In genomic region chr6:91240878-91241603, GRCh38 we compare ENCODE assay signal across 14 cellular contexts.
DNase-seq lines count a peak whose midpoint lies in the region; ATAC-seq, FAIRE-seq and TF ChIP-seq lines count a peak whose summit lies in the region.
"Had no signal": no experiment of that assay in that cellular context is flagged by ENCODE, and none has a peak within 500 bp of the region (broad histone marks: within the 10 kb centered on the region; RNA-seq: fewer than 3 reads in every experiment).

No MANE protein-coding gene starts in this region.

- H3K27ac ChIP-seq in kidney (ENCODE audit: low read depth in 2 of 2, low read length in 2 of 2), result no peak overlapping the region
- H3K27ac ChIP-seq in thyroid gland, result no peak overlapping the region
- H3K27ac ChIP-seq: parathyroid adenoma had no signal

- WGBS in thyroid gland, 2 donors, result 76 to 82% methylated on average over 1 of the region's 1 CpG

- no peak overlapping the region for H3K4me3 ChIP-seq in kidney (ENCODE audit: low read length in 2 of 2)
- H3K4me3 ChIP-seq in thyroid gland (replicated peaks in 1 of 3), result no peak overlapping the region

- no peaks in the 10 kb centered on the region for H3K4me1 Mint-ChIP-seq in activated CD4-positive, alpha-beta T cell treated with anti-CD3 and anti-CD28 coated beads, Interleukin-2, amount 10 ng/mL, durations not matched to agents 24 days and 14 days
- H3K4me1 Mint-ChIP-seq: memory B cell had no signal

- no peaks in the 10 kb centered on the region for H3K27me3 ChIP-seq in thyroid gland

- H3K36me3 ChIP-seq in kidney (ENCODE audit: control insufficient read depth in 1 of 2, insufficient read depth in 2 of 2, low read length in 2 of 2), result no peaks in the 10 kb centered on the region
- H3K36me3 ChIP-seq in thyroid gland, result no peaks in the 10 kb centered on the region

- no peaks in the 10 kb centered on the region for H3K36me3 Mint-ChIP-seq in activated CD4-positive, alpha-beta T cell treated with anti-CD3 and anti-CD28 coated beads, Interleukin-2, amount 10 ng/mL, durations not matched to agents 24 days and 14 days (ENCODE audit: low read depth)
- H3K36me3 Mint-ChIP-seq: memory B cell had no signal

- ATAC-seq in GM19351 (IDR thresholded peaks at IDR 0.05; ENCODE audit: unreplicated experiment) (peak; percentile 77), HG02759 (IDR thresholded peaks at IDR 0.05; ENCODE audit: unreplicated experiment) (peak; percentile 74), HG03565 (IDR thresholded peaks at IDR 0.05; ENCODE audit: unreplicated experiment) (peak; percentile 72)
- ATAC-seq: HCT116 had no signal

- H3K9me3 ChIP-seq in kidney (ENCODE audit: control insufficient read depth in 1 of 2, low read length in 2 of 2), result no peaks in the 10 kb centered on the region
- H3K9me3 ChIP-seq in thyroid gland, result no peaks in the 10 kb centered on the region

- no peak overlapping the region for H3K27ac Mint-ChIP-seq in activated CD4-positive, alpha-beta T cell treated with anti-CD3 and anti-CD28 coated beads, Interleukin-2, amount 10 ng/mL, durations not matched to agents 24 days and 14 days
- H3K27ac Mint-ChIP-seq: memory B cell had no signal

- FAIRE-seq in GM12891 (lab: Jason Lieb, UNC) (no peak), kidney (lab: Jason Lieb, UNC) (no peak)

- H3K9me3 Mint-ChIP-seq in activated CD4-positive, alpha-beta T cell treated with anti-CD3 and anti-CD28 coated beads, Interleukin-2, amount 10 ng/mL, durations not matched to agents 24 days and 14 days, result no peaks in the 10 kb centered on the region

- intact Hi-C loops in activated CD4-positive, alpha-beta T cell treated with anti-CD3 and anti-CD28 coated beads, Interleukin-2, amount 10 ng/mL, durations not matched to agents 24 days and 14 days (cut with micrococcal nuclease), result no loop called here
- intact Hi-C loops in kidney (cut with DNase I), result no loop called here
- intact Hi-C loops in thyroid gland (cut with DNase I), result no loop called here

- no peak for DNase-seq in GM12891 (ENCODE audit: insufficient read length, low spot score)
- DNase-seq in amniotic stem cell (lab: John Stamatoyannopoulos, UW), result no peak
- no peak for DNase-seq in activated CD4-positive, alpha-beta T cell treated with anti-CD3 and anti-CD28 coated beads, Interleukin-2, amount 10 ng/mL, durations not matched to agents 24 days and 14 days
- no peak for DNase-seq in kidney
- no peak for DNase-seq in thyroid gland
- DNase-seq: dermis blood vessel endothelial cell, DMS79 treated with DMSO at 0.1 percent for 48 hours, NCI-H1436 had no signal

- TF ChIP-seq POLR2A in GM12891 (IDR thresholded peaks at IDR 0.05; ENCODE audit: low read depth, low read length) (no peak), thyroid gland (IDR thresholded peaks at IDR 0.05) (no peak)

- H3K9ac ChIP-seq in kidney (ENCODE audit: low read length in 2 of 2), result no peak overlapping the region
- H3K9ac ChIP-seq: parathyroid adenoma had no signal

- H3K27me3 Mint-ChIP-seq in activated CD4-positive, alpha-beta T cell treated with anti-CD3 and anti-CD28 coated beads, Interleukin-2, amount 10 ng/mL, durations not matched to agents 24 days and 14 days, result no peaks in the 10 kb centered on the region

- TF ChIP-seq CTCF in kidney (IDR thresholded peaks at IDR 0.05; ENCODE audit: borderline replicate concordance, extremely low read depth, insufficient read depth), result no peak
- no peak for TF ChIP-seq CTCF in thyroid gland (IDR thresholded peaks at IDR 0.05)

- H3K4me1 ChIP-seq in kidney (ENCODE audit: control insufficient read depth in 1 of 2, insufficient read depth in 1 of 2, low read depth in 1 of 2, low read length in 2 of 2), result no peaks in the 10 kb centered on the region
- no peaks in the 10 kb centered on the region for H3K4me1 ChIP-seq in thyroid gland
- H3K4me1 ChIP-seq: parathyroid adenoma had no signal

- no peak overlapping the region for H3K4me3 Mint-ChIP-seq in activated CD4-positive, alpha-beta T cell treated with anti-CD3 and anti-CD28 coated beads, Interleukin-2, amount 10 ng/mL, durations not matched to agents 24 days and 14 days
- H3K4me3 Mint-ChIP-seq: memory B cell had no signal

TF ChIP-seq in GM12891, 5 proteins besides CTCF, POLR2A, EP300 and RAD21:
- TF ChIP-seq SPI1 (IDR thresholded peaks at IDR 0.05; ENCODE audit: low read depth, low read length), result peak; percentile 78
- TF ChIP-seq PAX5 (IDR thresholded peaks at IDR 0.05; ENCODE audit: insufficient read depth, low read length, severe bottlenecking), result no peak
